9 cellular contexts compared by ENCODE assay signal in genomic region chr15:23566070-23567050, GRCh38. TPM values are rescaled to one million over a fixed set of nuclear protein-coding genes. Genes with fewer than 3 reads are reported as not detected.
A peak's percentile ranks its signal among the peaks of the same experiment; 100 is the strongest.
DNase-seq lines count a peak whose midpoint lies in the region; ATAC-seq and TF ChIP-seq lines count a peak whose summit lies in the region.
"Had no signal": no experiment of that assay in that cellular context is flagged by ENCODE, and none has a peak within 500 bp of the region (broad histone marks: within the 10 kb centered on the region; RNA-seq: fewer than 3 reads in every experiment).

No MANE protein-coding gene starts in this region.

- no peak for TF ChIP-seq POLR2A in vagina (IDR thresholded peaks at IDR 0.05)

- no peaks in the 10 kb centered on the region for H3K4me1 Mint-ChIP-seq in activated B cell treated with CpG ODN at 0.5 μM for 24 hours
- H3K4me1 Mint-ChIP-seq in stimulated activated naive CD8-positive, alpha-beta T cell treated with anti-CD3 and anti-CD28 coated beads, Interleukin-15, Interleukin-2, amounts not matched to agents 100 ng/mL and 50 ng/mL, for 24 hours (ENCODE audit: low read depth): no peaks in the 10 kb centered on the region

- no peaks in the 10 kb centered on the region for H3K27me3 Mint-ChIP-seq in activated B cell treated with CpG ODN at 0.5 μM for 24 hours
- peaks cover 6% of the 10 kb centered on the region for H3K27me3 Mint-ChIP-seq in stimulated activated naive CD8-positive, alpha-beta T cell treated with anti-CD3 and anti-CD28 coated beads, Interleukin-15, Interleukin-2, amounts not matched to agents 100 ng/mL and 50 ng/mL, for 24 hours

- H3K4me1 ChIP-seq in fibroblast of lung (ENCODE audit: control insufficient read depth, extremely low read depth, insufficient read depth, low read length) (no peaks in the 10 kb centered on the region), vagina (no peaks in the 10 kb centered on the region)
- H3K4me1 ChIP-seq: uterus had no signal

- in situ Hi-C loops in G401 (cut with HindIII; ENCODE audit: low sequenced_read_pairs): no loop called here

- H3K4me3 Mint-ChIP-seq in activated B cell treated with CpG ODN at 0.5 μM for 24 hours: peak overlapping the region; percentile 32
- peak overlapping the region; percentile 52 for H3K4me3 Mint-ChIP-seq in stimulated activated naive CD8-positive, alpha-beta T cell treated with anti-CD3 and anti-CD28 coated beads, Interleukin-15, Interleukin-2, amounts not matched to agents 100 ng/mL and 50 ng/mL, for 24 hours

- H3K9me3 ChIP-seq in fibroblast of lung (ENCODE audit: control insufficient read depth, insufficient read depth, low read depth, low read length) (no peaks in the 10 kb centered on the region), vagina (no peaks in the 10 kb centered on the region)
- H3K9me3 ChIP-seq: uterus had no signal

- H3K27ac ChIP-seq in fibroblast of lung (ENCODE audit: insufficient read depth, low read length) (no peak overlapping the region), vagina (no peak overlapping the region)
- H3K27ac ChIP-seq: uterus had no signal

- H3K4me2 ChIP-seq in fibroblast of lung (ENCODE audit: extremely low read depth, insufficient read depth, low read length): no peak overlapping the region

- H3K27me3 ChIP-seq in fibroblast of lung (ENCODE audit: control insufficient read depth, insufficient read depth, low read length) (no peaks in the 10 kb centered on the region), vagina (no peaks in the 10 kb centered on the region)
- H3K27me3 ChIP-seq: uterus had no signal

- POLR2A ChIA-PET in activated B cell treated with CpG ODN at 0.5 μM for 24 hours (lab: Charles Lee): no interaction called here

- no peaks in the 10 kb centered on the region for H3K79me2 ChIP-seq in fibroblast of lung (ENCODE audit: control insufficient read depth, insufficient read depth, low read length)

- ATAC-seq in activated B cell treated with CpG ODN at 0.5 μM for 24 hours (ENCODE audit: low read depth) (no peak), GM18907 (IDR thresholded peaks at IDR 0.05; ENCODE audit: unreplicated experiment) (no peak)

- intact Hi-C loops in activated B cell treated with CpG ODN at 0.5 μM for 24 hours (cut with micrococcal nuclease): no loop called here
- intact Hi-C loops in vagina (cut with DNase I): no loop called here

- H2AFZ ChIP-seq in fibroblast of lung (ENCODE audit: low read length): no peak overlapping the region

- no peak overlapping the region for H3K9ac ChIP-seq in fibroblast of lung (ENCODE audit: insufficient read depth, low read length)

- peak overlapping the region in 2 of 4 experiments; percentile 34 for H3K4me3 ChIP-seq in fibroblast of lung (replicated peaks in 1 of 4; ENCODE audit: control extremely low read depth in 1 of 4, insufficient read depth in 1 of 4, low read depth in 3 of 4, low read length in 4 of 4)
- H3K4me3 ChIP-seq in vagina: peak overlapping the region in 1 of 2 donors; percentile 20
- H3K4me3 ChIP-seq: uterus had no signal

- H3K36me3 Mint-ChIP-seq in activated B cell treated with CpG ODN at 0.5 μM for 24 hours (ENCODE audit: low read depth): no peaks in the 10 kb centered on the region
- H3K36me3 Mint-ChIP-seq in stimulated activated naive CD8-positive, alpha-beta T cell treated with anti-CD3 and anti-CD28 coated beads, Interleukin-15, Interleukin-2, amounts not matched to agents 100 ng/mL and 50 ng/mL, for 24 hours (ENCODE audit: low read depth): no peaks in the 10 kb centered on the region

- no peak for TF ChIP-seq CTCF in activated B cell treated with CpG ODN at 0.5 μM for 24 hours (IDR thresholded peaks at IDR 0.05)
- no peak for TF ChIP-seq CTCF in fibroblast of lung (conservative IDR thresholded peaks at IDR 0.05 in 1 of 2, IDR thresholded peaks at IDR 0.05 in 1 of 2; ENCODE audit: low read depth in 1 of 2, low read length in 2 of 2)
- no peak for TF ChIP-seq CTCF in vagina (IDR thresholded peaks at IDR 0.05)

- H3K27ac Mint-ChIP-seq in activated B cell treated with CpG ODN at 0.5 μM for 24 hours: no peak overlapping the region
- no peak overlapping the region for H3K27ac Mint-ChIP-seq in stimulated activated naive CD8-positive, alpha-beta T cell treated with anti-CD3 and anti-CD28 coated beads, Interleukin-15, Interleukin-2, amounts not matched to agents 100 ng/mL and 50 ng/mL, for 24 hours

- no peaks in the 10 kb centered on the region for H3K9me3 Mint-ChIP-seq in activated B cell treated with CpG ODN at 0.5 μM for 24 hours
- H3K9me3 Mint-ChIP-seq in stimulated activated naive CD8-positive, alpha-beta T cell treated with anti-CD3 and anti-CD28 coated beads, Interleukin-15, Interleukin-2, amounts not matched to agents 100 ng/mL and 50 ng/mL, for 24 hours: peaks cover 9% of the 10 kb centered on the region

- peak; percentile 87 for DNase-seq in COR-L47 (lab: John Stamatoyannopoulos, UW)
- DNase-seq in NCI-H1436 treated with DMSO at 0.1 percent for 48 hours (lab: John Stamatoyannopoulos, UW): peak; percentile 82
- no peak for DNase-seq in activated B cell treated with CpG ODN at 0.5 μM for 24 hours
- peak; percentile 1 to 60 for DNase-seq in fibroblast of lung (ENCODE audit: low read depth in 2 of 2)
- DNase-seq in vagina (ENCODE audit: extremely low spot score in 2 of 2): no peak
- no peak for DNase-seq in G401 (ENCODE audit: low spot score)

- CTCF ChIA-PET in activated B cell treated with CpG ODN at 0.5 μM for 24 hours (lab: Charles Lee): no interaction called here

- no peaks in the 10 kb centered on the region for H3K36me3 ChIP-seq in fibroblast of lung (ENCODE audit: control insufficient read depth, insufficient read depth, low read length)
- H3K36me3 ChIP-seq in vagina: no peaks in the 10 kb centered on the region
- H3K36me3 ChIP-seq: uterus had no signal

- H4K20me1 ChIP-seq in fibroblast of lung (ENCODE audit: control insufficient read depth, extremely low read depth, insufficient read depth, low read length): no peaks in the 10 kb centered on the region

RNA-seq across cellular contexts. Expression of gene MKRN3, which starts 0.9 kb away (rescaled TPM):
- total RNA-seq in activated B cell treated with CpG ODN at 0.5 μM for 24 hours (0.55 and 0.98 TPM in 2 replicates), fibroblast of lung (under 0.01 and 0.77 TPM in 2 replicates), vagina (not detected)
- polyA plus RNA-seq in fibroblast of lung: 0.14 TPM in 1 of 2 replicates, not detected in the other
- polyA plus RNA-seq in fibroblast of lung (2012): 0.15 TPM in 1 of 2 replicates, not detected in the other
- 1.3 TPM in 1 of 2 replicates, not detected in the other for polyA minus RNA-seq in fibroblast of lung (ENCODE audit: low replicate concordance)
- total RNA-seq in G401 (2014; rRNA removed; shearing (Covaris generic)): 0.25 TPM in 1 of 2 replicates, not detected in the other

Comparison
In these comparisons a context has a peak if more than half of its experiments do, and no peak if none do; other contexts are left out.
1. DNase-seq: peak in COR-L47 (single experiment), NCI-H1436 treated with DMSO at 0.1 percent for 48 hours (single experiment) and fibroblast of lung (2 of 2); none in activated B cell treated with CpG ODN at 0.5 μM for 24 hours (single experiment), vagina (0 of 2) and G401 (single experiment).